Comparison of ENCODE assay signal across 9 cellular contexts in the genomic region with DNA sequence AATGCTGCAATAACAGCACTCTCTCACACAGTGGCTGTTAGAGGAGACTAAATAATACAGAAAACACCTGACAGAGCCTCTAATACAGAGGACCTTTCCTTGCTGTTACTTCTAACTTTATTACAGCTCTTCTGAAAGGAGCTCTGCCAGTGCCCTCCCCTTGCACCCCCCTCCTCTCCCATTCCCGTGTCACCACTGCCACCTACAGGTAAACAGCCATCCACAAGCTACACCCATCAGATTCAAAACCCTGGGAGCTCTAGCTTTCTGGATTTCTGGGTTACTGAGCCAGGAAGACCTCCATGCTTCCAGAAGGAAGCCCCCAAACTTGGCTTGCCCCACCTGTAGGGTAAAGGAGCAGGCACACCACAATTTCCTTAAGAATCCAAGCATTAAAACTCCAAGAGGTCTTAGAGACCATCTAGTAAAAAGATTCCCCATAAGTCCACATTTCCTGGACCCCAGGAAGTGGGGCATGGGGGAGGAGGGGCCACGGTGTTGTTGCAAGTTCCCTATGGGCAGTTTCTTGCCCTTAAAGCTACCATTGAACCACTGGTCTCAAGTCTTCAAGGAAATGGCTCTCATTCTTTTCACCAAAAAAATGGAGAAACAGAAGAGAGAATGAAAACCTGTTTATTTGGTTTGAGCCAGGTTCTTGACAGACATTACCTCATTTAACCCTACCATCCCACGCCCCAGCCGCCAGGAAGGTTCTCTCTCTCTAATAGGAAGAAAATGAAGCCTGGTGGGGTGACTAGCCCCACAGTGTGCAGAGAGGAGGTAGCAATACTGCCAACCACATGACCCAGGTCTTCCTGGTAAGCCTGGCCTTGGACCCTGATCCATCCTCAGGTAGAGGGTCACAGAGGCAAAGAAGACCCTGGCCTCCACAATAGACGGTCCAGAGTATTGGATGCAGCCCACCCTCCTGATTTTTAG. TPM values are rescaled to one million over a fixed set of nuclear protein-coding genes. Genes with fewer than 3 reads are reported as not detected.
A peak's percentile ranks its signal among the peaks of the same experiment; 100 is the strongest.
DNase-seq lines count a peak whose midpoint lies in the region; ATAC-seq, FAIRE-seq and TF ChIP-seq lines count a peak whose summit lies in the region.
"Had no signal": no experiment of that assay in that cellular context is flagged by ENCODE, and none has a peak within 500 bp of the region (broad histone marks: within the 10 kb centered on the region; RNA-seq: fewer than 3 reads in every experiment).

No MANE protein-coding gene starts in this region.

- POLR2A ChIA-PET in PC-3 (lab: Charles Lee; ENCODE audit: unreplicated experiment), result interaction anchor here (0.6 to 0.8 kb wide), 4 partner anchors 18 to 39 kb away, joined by 3 to 4 read pairs (median 3); no protein-coding TSS in a partner anchor

- peak overlapping the region; percentile 40; the same call in 1 of the 2 replicates for H2AFZ ChIP-seq in PC-3 (ENCODE audit: low read length)
- H2AFZ ChIP-seq in fibroblast of lung (ENCODE audit: low read length), result no peak overlapping the region

- H3K27me3 ChIP-seq in PC-3 (ENCODE audit: low read length), result no peaks in the 10 kb centered on the region
- H3K27me3 ChIP-seq in fibroblast of lung (ENCODE audit: control insufficient read depth, insufficient read depth, low read length), result no peaks in the 10 kb centered on the region
- H3K27me3 ChIP-seq in stomach, result no peaks in the 10 kb centered on the region

- H3K4me2 ChIP-seq in PC-3 (ENCODE audit: low read length) (peak overlapping the region; percentile 56), fibroblast of lung (ENCODE audit: extremely low read depth, insufficient read depth, low read length) (no peak overlapping the region)

- H3K9me3 Mint-ChIP-seq in activated T-cell treated with anti-CD3 and anti-CD28 coated beads, Interleukin-2, amount 50 U/mL, for 4 hours, result no peaks in the 10 kb centered on the region
- no peaks in the 10 kb centered on the region for H3K9me3 Mint-ChIP-seq in nephron

- H3K4me1 ChIP-seq in PC-3 (ENCODE audit: insufficient read depth, low read length), result peaks cover 55% of the 10 kb centered on the region
- peaks cover 31% of the 10 kb centered on the region for H3K4me1 ChIP-seq in fibroblast of lung (ENCODE audit: control insufficient read depth, extremely low read depth, insufficient read depth, low read length)
- peaks cover 25 to 50% (median 39%) of the 10 kb centered on the region in 4 donors for H3K4me1 ChIP-seq in stomach

- H3K9ac ChIP-seq in PC-3 (ENCODE audit: low read length) (peak overlapping the region; percentile 33), fibroblast of lung (ENCODE audit: insufficient read depth, low read length) (no peak overlapping the region)

- CTCF ChIA-PET in PC-3 (lab: Charles Lee), result interaction anchor here (0.5 to 1.1 kb wide), 5 partner anchors 16 to 62 kb away, joined by 6 to 21 read pairs (median 9); a partner anchor contains a TSS

- ATAC-seq in PC-3 (peak; percentile 59), GM19467 (IDR thresholded peaks at IDR 0.05; ENCODE audit: unreplicated experiment) (no peak)
- ATAC-seq in activated T-cell treated with anti-CD3 and anti-CD28 coated beads, Interleukin-2, amount 50 U/mL, for 4 hours, result peak; percentile 88 to 98

- H3K9me3 ChIP-seq in PC-3 (ENCODE audit: low read length) (no peaks in the 10 kb centered on the region), fibroblast of lung (ENCODE audit: control insufficient read depth, insufficient read depth, low read depth, low read length) (no peaks in the 10 kb centered on the region), stomach (no peaks in the 10 kb centered on the region)

- H3K27ac ChIP-seq in PC-3 (ENCODE audit: low read length) (peak overlapping the region; percentile 29), fibroblast of lung (ENCODE audit: insufficient read depth, low read length) (peak overlapping the region; percentile 35), stomach (peak overlapping the region in 1 of 5 donors; percentile 25)

- no peaks in the 10 kb centered on the region for H3K27me3 Mint-ChIP-seq in activated T-cell treated with anti-CD3 and anti-CD28 coated beads, Interleukin-2, amount 50 U/mL, for 4 hours (ENCODE audit: low read depth)
- H3K27me3 Mint-ChIP-seq in nephron (ENCODE audit: low read depth), result no peaks in the 10 kb centered on the region

- no peak overlapping the region for H3K4me3 Mint-ChIP-seq in activated T-cell treated with anti-CD3 and anti-CD28 coated beads, Interleukin-2, amount 50 U/mL, for 4 hours
- H3K4me3 Mint-ChIP-seq in nephron, result no peak overlapping the region

- TF ChIP-seq EP300 in stomach (IDR thresholded peaks at IDR 0.05), result no peak

- DNase-seq in CMK (ENCODE audit: low read depth) (peak; percentile 34), HTR-8/SVneo (ENCODE audit: insufficient read length, low spot score) (peak; percentile 87), PC-3 (peak; percentile 90), fibroblast of lung (ENCODE audit: low read depth in 2 of 2) (peak; percentile 70 to 81), stomach (peak; percentile 71)
- peak; percentile 61 for DNase-seq in activated T-cell treated with anti-CD3 and anti-CD28 coated beads, Interleukin-2, amount 50 U/mL, for 4 hours

- H3K4me3 ChIP-seq in PC-3 (ENCODE audit: low read length) (no peak overlapping the region), fibroblast of lung (replicated peaks in 1 of 4; ENCODE audit: control extremely low read depth in 1 of 4, insufficient read depth in 1 of 4, low read depth in 3 of 4, low read length in 4 of 4) (no peak overlapping the region), stomach (no peak overlapping the region)

- peaks cover 13% of the 10 kb centered on the region for H3K4me1 Mint-ChIP-seq in activated T-cell treated with anti-CD3 and anti-CD28 coated beads, Interleukin-2, amount 50 U/mL, for 4 hours (ENCODE audit: low read depth)
- H3K4me1 Mint-ChIP-seq in nephron, result peaks cover 42% of the 10 kb centered on the region

- no TSS peak for BruUV-seq in PC-3 (replicated peaks; lab: Mats Ljungman, UMichigan)

- H4K20me1 ChIP-seq in PC-3 (ENCODE audit: low read length) (no peaks in the 10 kb centered on the region), fibroblast of lung (ENCODE audit: control insufficient read depth, extremely low read depth, insufficient read depth, low read length) (no peaks in the 10 kb centered on the region)

- 34 to 44% (median 38%) methylated on average over 5 of the region's 5 CpGs for WGBS in stomach, 5 donors

- H3K36me3 ChIP-seq in PC-3 (ENCODE audit: low read depth, low read length), result no peaks in the 10 kb centered on the region
- no peaks in the 10 kb centered on the region for H3K36me3 ChIP-seq in fibroblast of lung (ENCODE audit: control insufficient read depth, insufficient read depth, low read length)
- H3K36me3 ChIP-seq in stomach, result no peaks in the 10 kb centered on the region

- H3K79me2 ChIP-seq in PC-3 (ENCODE audit: low read length) (peaks cover 54% of the 10 kb centered on the region), fibroblast of lung (ENCODE audit: control insufficient read depth, insufficient read depth, low read length) (peaks cover 5% of the 10 kb centered on the region)

- no peak for TF ChIP-seq POLR2A in stomach (IDR thresholded peaks at IDR 0.05)

- H3K9me2 ChIP-seq in PC-3 (replicated peaks; ENCODE audit: low read length), result no peaks in the 10 kb centered on the region

- H3F3A ChIP-seq in PC-3 (ENCODE audit: low read length, unreplicated experiment), result peaks cover 15% of the 10 kb centered on the region

- TF ChIP-seq CTCF in PC-3 (conservative IDR thresholded peaks at IDR 0.05; ENCODE audit: low read depth, low read length), result peak; percentile 96
- TF ChIP-seq CTCF in fibroblast of lung (conservative IDR thresholded peaks at IDR 0.05 in 1 of 2, IDR thresholded peaks at IDR 0.05 in 1 of 2; ENCODE audit: low read depth in 1 of 2, low read length in 2 of 2), result peak; percentile 77 to 90
- peak; percentile 65 to 78 (median 74) for TF ChIP-seq CTCF in nephron (IDR thresholded peaks at IDR 0.05; ENCODE audit: unreplicated experiment in 3 of 3)
- peak in 5 of 7 experiments; percentile 60 to 76 (median 67) for TF ChIP-seq CTCF in stomach (IDR thresholded peaks at IDR 0.05)

- peaks cover 2% of the 10 kb centered on the region for H3K36me3 Mint-ChIP-seq in activated T-cell treated with anti-CD3 and anti-CD28 coated beads, Interleukin-2, amount 50 U/mL, for 4 hours (ENCODE audit: insufficient read depth)
- no peaks in the 10 kb centered on the region for H3K36me3 Mint-ChIP-seq in nephron (ENCODE audit: low read depth)

- FAIRE-seq in HTR-8/SVneo (lab: Jason Lieb, UNC), result no peak

- peak overlapping the region; percentile 21 to 90 (median 72) for H3K27ac Mint-ChIP-seq in nephron

- intact Hi-C loops in PC-3 (cut with micrococcal nuclease), result loop anchor here (1.0 to 5.0 kb wide), 3 partner anchors 28 to 113 kb away; no protein-coding TSS in a partner anchor
- intact Hi-C loops in stomach (cut with DNase I; ENCODE audit: low total_unique reads), result no loop called here

RNA-seq across cellular contexts. Expression of a gene that starts 52.8 kb away (rescaled TPM):
- total RNA-seq in PC-3 (2014; rRNA removed) (53.3 and 77.1 TPM in 2 replicates), fibroblast of lung (15.7 and 33.9 TPM in 2 replicates), stomach (100 to 1,000 TPM in 1 of 5 donors, 10 to 100 TPM in 4; 33.8 to 154 (median 51.3) TPM)
- 1 to 10 TPM; 5.5 to 6.6 (median 5.5) TPM for total RNA-seq in activated T-cell treated with anti-CD3 and anti-CD28 coated beads, Interleukin-2, amount 50 U/mL, for 4 hours
- polyA plus RNA-seq in fibroblast of lung (35.9 and 47.4 TPM in 2 replicates), stomach (10 to 100 TPM; 13.3 to 24.2 (median 23.1) TPM)
- 34.3 and 40.2 TPM in 2 replicates for polyA plus RNA-seq in fibroblast of lung (2012)
- polyA minus RNA-seq in fibroblast of lung (ENCODE audit: low replicate concordance), result 92.9 and 100 TPM in 2 replicates

RNA-seq across cellular contexts. Expression of a gene that starts 53.2 kb away (rescaled TPM):
- total RNA-seq in PC-3 (2014; rRNA removed), result 1.9 and 2.2 TPM in 2 replicates
- 1 to 10 TPM in 1 of 3 donors, under 1 TPM in 2; 0.49 to 1.3 (median 0.55) TPM for total RNA-seq in activated T-cell treated with anti-CD3 and anti-CD28 coated beads, Interleukin-2, amount 50 U/mL, for 4 hours
- 0.26 and 0.33 TPM in 2 replicates for total RNA-seq in fibroblast of lung
- 0.27 and 0.37 TPM in 2 replicates for polyA plus RNA-seq in fibroblast of lung
- 1.1 and 1.6 TPM in 2 replicates for polyA plus RNA-seq in fibroblast of lung (2012)
- not detected in 2 replicates for polyA minus RNA-seq in fibroblast of lung (ENCODE audit: low replicate concordance)
- total RNA-seq in stomach, result 10 to 100 TPM in 1 of 5 donors, 1 to 10 TPM in 3, not detected in 1; 1.1 to 16.5 (median 2.2) TPM
- polyA plus RNA-seq in stomach, result 1 to 10 TPM; 1.6 to 6.4 (median 1.7) TPM
- total RNA-seq: T-helper 1 cell treated with Interleukin-12 subunit alpha and Interleukin-12 subunit beta and Interleukin-4 antibody, amounts not matched to agents 30 ng/mL and 1 ng/mL, for 36 hours had no signal

Comparison
In these comparisons a context has a peak if more than half of its experiments do, and no peak if none do; other contexts are left out.
1. DNase-seq: peak in every context shown above with its lines; median percentile 90 in PC-3; 87 in HTR-8/SVneo; 76 in fibroblast of lung; 71 in stomach; 61 in activated T-cell treated with anti-CD3 and anti-CD28 coated beads, Interleukin-2, amount 50 U/mL, for 4 hours; 34 in CMK.